7 cellular contexts compared by ENCODE assay signal in the genomic region with DNA sequence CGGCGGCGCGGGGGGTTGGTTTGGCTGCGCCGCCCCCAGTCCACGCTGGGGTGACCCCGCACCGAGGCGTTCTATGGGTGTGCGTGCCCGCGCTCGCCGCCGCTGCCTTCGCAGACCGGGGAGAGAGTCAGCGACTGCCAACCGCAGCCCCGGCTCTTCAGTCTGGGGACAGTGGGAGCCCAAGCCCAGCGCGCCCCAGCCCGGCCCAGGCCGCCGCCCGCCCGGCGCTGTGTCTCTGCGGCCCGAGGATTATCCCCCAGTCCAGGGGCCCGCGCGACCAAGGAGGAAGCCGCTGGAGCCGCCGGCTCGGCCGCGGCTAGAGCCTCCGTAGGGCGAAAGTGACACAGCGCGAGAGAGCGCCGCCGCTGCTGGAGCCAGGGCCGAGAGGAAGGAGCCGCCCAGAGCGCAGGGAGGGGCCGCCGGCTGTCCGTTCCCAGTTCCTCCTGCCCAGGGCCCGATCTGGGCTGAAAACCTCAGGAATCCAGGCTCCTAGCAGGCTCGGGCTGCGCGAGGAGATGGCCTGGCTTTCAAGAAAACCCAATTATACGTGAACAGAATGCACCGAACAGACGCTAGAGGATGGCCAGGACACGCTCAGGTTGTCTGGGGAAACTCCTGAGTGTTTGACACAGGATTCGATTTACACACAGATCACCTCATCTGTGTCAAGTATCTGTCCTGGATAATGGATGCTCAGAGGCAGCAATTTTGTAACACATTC. TPM values are rescaled to one million over a fixed set of nuclear protein-coding genes. Genes with fewer than 3 reads are reported as not detected.
DNase-seq lines count a peak whose midpoint lies in the region; ATAC-seq and TF ChIP-seq lines count a peak whose summit lies in the region.

No MANE protein-coding gene starts in this region.

- POLR2A ChIA-PET in activated CD8-positive, alpha-beta T cell treated with anti-CD3 and anti-CD28 coated beads, Interleukin-2, amount 10 ng/mL, durations not matched to agents 7 days and 5 days (lab: Charles Lee): no interaction called here

- H3K9me3 Mint-ChIP-seq in activated CD8-positive, alpha-beta T cell treated with anti-CD3 and anti-CD28 coated beads, Interleukin-2, amount 10 ng/mL, durations not matched to agents 7 days and 5 days (ENCODE audit: insufficient read depth): no peaks in the 10 kb centered on the region
- no peaks in the 10 kb centered on the region for H3K9me3 Mint-ChIP-seq in mesothelial cell of epicardium

- peaks cover 20% of the 10 kb centered on the region for H3K4me1 Mint-ChIP-seq in activated CD8-positive, alpha-beta T cell treated with anti-CD3 and anti-CD28 coated beads, Interleukin-2, amount 10 ng/mL, durations not matched to agents 7 days and 5 days (ENCODE audit: low read depth)
- H3K4me1 Mint-ChIP-seq in mesothelial cell of epicardium: peaks cover 46% of the 10 kb centered on the region

- 2% methylated on average over 62 of the region's 62 CpGs for WGBS in esophagus, 2 donors

- peak overlapping the region; percentile 7 for H3K4me3 Mint-ChIP-seq in activated CD8-positive, alpha-beta T cell treated with anti-CD3 and anti-CD28 coated beads, Interleukin-2, amount 10 ng/mL, durations not matched to agents 7 days and 5 days
- H3K4me3 Mint-ChIP-seq in mesothelial cell of epicardium: peak overlapping the region; percentile 85

- CTCF ChIA-PET in activated CD8-positive, alpha-beta T cell treated with anti-CD3 and anti-CD28 coated beads, Interleukin-2, amount 10 ng/mL, durations not matched to agents 7 days and 5 days (lab: Charles Lee): no interaction called here

- H3K36me3 ChIP-seq in esophagus (ENCODE audit: control insufficient read depth in 2 of 2, insufficient read depth in 2 of 2, low read length in 1 of 2): no peaks in the 10 kb centered on the region

- TF ChIP-seq CTCF in mesothelial cell of epicardium (IDR thresholded peaks at IDR 0.05; ENCODE audit: unreplicated experiment): no peak

- H3K27me3 ChIP-seq in esophagus (ENCODE audit: control insufficient read depth in 1 of 2, insufficient read depth in 2 of 2, low read length in 2 of 2): no peaks in the 10 kb centered on the region

- H3K4me1 ChIP-seq in esophagus (ENCODE audit: control insufficient read depth in 2 of 2, insufficient read depth in 2 of 2, low read length in 1 of 2): peaks cover 10 to 11% of the 10 kb centered on the region in 2 donors

- H3K27ac Mint-ChIP-seq in activated CD8-positive, alpha-beta T cell treated with anti-CD3 and anti-CD28 coated beads, Interleukin-2, amount 10 ng/mL, durations not matched to agents 7 days and 5 days: no peak overlapping the region
- H3K27ac Mint-ChIP-seq in mesothelial cell of epicardium: peak overlapping the region; percentile 90

- peaks cover 34% of the 10 kb centered on the region for H3K27me3 Mint-ChIP-seq in activated CD8-positive, alpha-beta T cell treated with anti-CD3 and anti-CD28 coated beads, Interleukin-2, amount 10 ng/mL, durations not matched to agents 7 days and 5 days (ENCODE audit: low read depth)
- H3K27me3 Mint-ChIP-seq in mesothelial cell of epicardium (ENCODE audit: low read depth): no peaks in the 10 kb centered on the region

- H3K4me3 ChIP-seq in GM08714 (ENCODE audit: low read length) (peak overlapping the region; percentile 68; the same call in 1 of the 2 replicates), esophagus (ENCODE audit: low read depth in 1 of 2, low read length in 2 of 2) (peak overlapping the region; percentile 71 to 72)

- H3K36me3 Mint-ChIP-seq in activated CD8-positive, alpha-beta T cell treated with anti-CD3 and anti-CD28 coated beads, Interleukin-2, amount 10 ng/mL, durations not matched to agents 7 days and 5 days (ENCODE audit: low read depth): no peaks in the 10 kb centered on the region
- no peaks in the 10 kb centered on the region for H3K36me3 Mint-ChIP-seq in mesothelial cell of epicardium

- no peaks in the 10 kb centered on the region for H3K9me3 ChIP-seq in esophagus (ENCODE audit: control insufficient read depth in 2 of 2, insufficient read depth in 1 of 2, low read depth in 1 of 2, low read length in 1 of 2)

- peak; percentile 32 for ATAC-seq in HG02571 (IDR thresholded peaks at IDR 0.05; ENCODE audit: unreplicated experiment)
- peak; percentile 29 for ATAC-seq in activated CD8-positive, alpha-beta T cell treated with anti-CD3 and anti-CD28 coated beads, Interleukin-2, amount 10 ng/mL, durations not matched to agents 7 days and 5 days

- DNase-seq in NCI-H2227 (lab: John Stamatoyannopoulos, UW; ENCODE audit: unreplicated experiment): peak; percentile 76
- DNase-seq in activated CD8-positive, alpha-beta T cell treated with anti-CD3 and anti-CD28 coated beads, Interleukin-2, amount 10 ng/mL, durations not matched to agents 7 days and 5 days: no peak
- DNase-seq in mesothelial cell of epicardium (ENCODE audit: low spot score in 2 of 2, unreplicated experiment in 2 of 2): peak; percentile 48 to 71
- peak; percentile 71 for DNase-seq in superior temporal gyrus (ENCODE audit: extremely low spot score)

- H3K27ac ChIP-seq in esophagus (ENCODE audit: low read depth in 2 of 2, low read length in 1 of 2): peak overlapping the region; percentile 94

RNA-seq across cellular contexts. Expression of gene CTIF, which starts 2.4 kb away (rescaled TPM):
- 1 to 10 TPM; 1.3 to 2.1 TPM for total RNA-seq in activated CD8-positive, alpha-beta T cell treated with anti-CD3 and anti-CD28 coated beads, Interleukin-2, amount 10 ng/mL, durations not matched to agents 7 days and 5 days
- polyA plus RNA-seq in esophagus: 10 to 100 TPM; 11.8 to 22.7 TPM
- total RNA-seq in mesothelial cell of epicardium: 64.3 to 67.9 TPM (median 66.0 TPM) in 3 replicates

Comparison
In these comparisons a context has a peak if more than half of its experiments do, and no peak if none do; other contexts are left out.
1. RNA of gene CTIF, which starts 2.4 kb away (total RNA-seq): 64.3 to 67.9 TPM in mesothelial cell of epicardium; 1.3 to 2.1 TPM in activated CD8-positive, alpha-beta T cell treated with anti-CD3 and anti-CD28 coated beads, Interleukin-2, amount 10 ng/mL, durations not matched to agents 7 days and 5 days; every median in the first group is over 10 times any median in the second.